In the genomic region with DNA sequence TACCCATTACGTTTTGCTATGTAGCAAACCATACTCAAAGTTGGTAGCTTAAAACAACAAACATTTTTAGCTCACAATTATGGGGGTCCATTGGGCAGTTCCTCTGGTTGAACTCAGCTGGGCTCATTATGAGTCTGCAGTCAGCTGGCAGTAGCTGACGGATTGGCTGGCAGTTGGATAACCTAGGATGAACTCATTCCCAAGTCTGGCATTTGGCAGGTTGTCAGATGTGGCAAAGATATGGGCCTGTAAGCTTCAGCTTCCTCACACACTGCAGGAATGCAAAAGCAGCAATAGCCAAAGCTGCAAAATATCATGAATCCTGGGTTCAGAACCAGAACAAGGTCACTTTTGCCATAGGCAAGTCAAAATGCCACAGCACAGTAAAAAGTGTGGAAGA, we compare ENCODE assay signal across 16 cellular contexts.
A peak's percentile ranks its signal among the peaks of the same experiment; 100 is the strongest.
DNase-seq lines count a peak whose midpoint lies in the region; ATAC-seq, FAIRE-seq and TF ChIP-seq lines count a peak whose summit lies in the region.
"Had no signal": no experiment of that assay in that cellular context is flagged by ENCODE, and none has a peak within 500 bp of the region (broad histone marks: within the 10 kb centered on the region; RNA-seq: fewer than 3 reads in every experiment).

No MANE protein-coding gene starts in this region.

- DNase-seq in AG08395 (ENCODE audit: low spot score) (peak; percentile 30), LHCN-M2 (ENCODE audit: low read depth) (peak; percentile 90), mesendoderm (peak; percentile 12), type B pancreatic cell (ENCODE audit: extremely low spot score, unreplicated experiment) (no peak), kidney (no peak)
- DNase-seq: ACHN, islet precursor cell, NCI-H187 treated with DMSO at 0.1 percent for 48 hours, T-helper 1 cell had no signal

- H3K4me1 Mint-ChIP-seq in brain (peaks cover 15% of the 10 kb centered on the region), type B pancreatic cell (ENCODE audit: unreplicated experiment) (peaks cover 6% of the 10 kb centered on the region)

- no peak overlapping the region for H3K23ac ChIP-seq in mesendoderm (ENCODE audit: low read length)

- no peaks in the 10 kb centered on the region for H3K9me3 Mint-ChIP-seq in brain
- no peaks in the 10 kb centered on the region for H3K9me3 Mint-ChIP-seq in type B pancreatic cell

- H3K4ac ChIP-seq in mesendoderm (ENCODE audit: low read depth, low read length), result no peak overlapping the region

- no peaks in the 10 kb centered on the region for H3K27me3 ChIP-seq in mesendoderm (ENCODE audit: insufficient read depth, low read length, poor library complexity)
- H3K27me3 ChIP-seq: suprapubic skin had no signal

- peak overlapping the region in 1 of 5 experiments; percentile 51 for H3K4me3 Mint-ChIP-seq in brain
- H3K4me3 Mint-ChIP-seq in type B pancreatic cell, result no peak overlapping the region

- H3K4me3 ChIP-seq in mesendoderm (ENCODE audit: low read length) (no peak overlapping the region), kidney (ENCODE audit: low read length in 2 of 2) (no peak overlapping the region)
- H3K4me3 ChIP-seq: suprapubic skin had no signal

- H4K5ac ChIP-seq in mesendoderm (ENCODE audit: low read length), result no peak overlapping the region

- H3K27me3 Mint-ChIP-seq in brain (no peaks in the 10 kb centered on the region), type B pancreatic cell (peaks cover 16% of the 10 kb centered on the region)

- no peaks in the 10 kb centered on the region for H3K79me2 ChIP-seq in mesendoderm (ENCODE audit: control insufficient read depth, insufficient read depth, low read length)

- H3K4me1 ChIP-seq in mesendoderm (ENCODE audit: control insufficient read depth, low read depth, low read length), result no peaks in the 10 kb centered on the region
- H3K4me1 ChIP-seq in kidney (ENCODE audit: control insufficient read depth in 1 of 2, insufficient read depth in 1 of 2, low read depth in 1 of 2, low read length in 2 of 2), result no peaks in the 10 kb centered on the region
- H3K4me1 ChIP-seq: suprapubic skin had no signal

- H3K27ac ChIP-seq in mesendoderm (ENCODE audit: low read depth, low read length) (no peak overlapping the region), kidney (ENCODE audit: low read depth in 2 of 2, low read length in 2 of 2) (no peak overlapping the region)
- H3K27ac ChIP-seq: KMS-11, suprapubic skin had no signal

- no peak for ATAC-seq in GM18861 (IDR thresholded peaks at IDR 0.05; ENCODE audit: unreplicated experiment)
- ATAC-seq in HG03442 (IDR thresholded peaks at IDR 0.05; ENCODE audit: unreplicated experiment), result no peak
- ATAC-seq: Panc1 had no signal

- intact Hi-C loops in kidney (cut with DNase I), result no loop called here

- H3K9me3 ChIP-seq in kidney (ENCODE audit: control insufficient read depth in 1 of 2, low read length in 2 of 2), result no peaks in the 10 kb centered on the region
- H3K9me3 ChIP-seq: suprapubic skin had no signal

- no peak overlapping the region for H3K4me2 ChIP-seq in mesendoderm (ENCODE audit: low read length)
- H3K4me2 ChIP-seq: KMS-11 had no signal

- H3K27ac Mint-ChIP-seq in brain (peak overlapping the region in 3 of 5 experiments; percentile 13 to 87 (median 71)), type B pancreatic cell (no peak overlapping the region)

- no peak overlapping the region for H2BK15ac ChIP-seq in mesendoderm (replicated peaks; ENCODE audit: low read depth)

- no peak overlapping the region for H2BK120ac ChIP-seq in mesendoderm (ENCODE audit: low read depth, low read length)

- no peaks in the 10 kb centered on the region for H3K36me3 ChIP-seq in mesendoderm (ENCODE audit: control insufficient read depth, insufficient read depth, low read length)
- H3K36me3 ChIP-seq in kidney (ENCODE audit: control insufficient read depth in 1 of 2, insufficient read depth in 2 of 2, low read length in 2 of 2), result no peaks in the 10 kb centered on the region
- H3K36me3 ChIP-seq: suprapubic skin had no signal

- no peaks in the 10 kb centered on the region for H3K79me1 ChIP-seq in mesendoderm (ENCODE audit: low read length)

- H3K36me3 Mint-ChIP-seq in brain, result no peaks in the 10 kb centered on the region
- H3K36me3 Mint-ChIP-seq in type B pancreatic cell, result no peaks in the 10 kb centered on the region

- H2AK5ac ChIP-seq in mesendoderm (ENCODE audit: low read length), result no peak overlapping the region

- no peak overlapping the region for H2BK5ac ChIP-seq in mesendoderm (ENCODE audit: low read length)

- no CpG with 5 or more reads among the region's 2 CpGs for WGBS in mesendoderm (ENCODE audit: extremely low coverage, insufficient coverage, low lambda C conversion rate)

- no peak overlapping the region for H3K56ac ChIP-seq in mesendoderm (ENCODE audit: low read length)

- H4K8ac ChIP-seq in mesendoderm (ENCODE audit: low read depth, low read length), result no peak overlapping the region

- no peak overlapping the region for H3K18ac ChIP-seq in mesendoderm (ENCODE audit: low read length)

- H3K9ac ChIP-seq in mesendoderm (ENCODE audit: low read length) (no peak overlapping the region), kidney (ENCODE audit: low read length in 2 of 2) (no peak overlapping the region)
- H3K9ac ChIP-seq: KMS-11 had no signal

- no peak for FAIRE-seq in kidney (lab: Jason Lieb, UNC)
- FAIRE-seq: GM19239 had no signal

- TF ChIP-seq CTCF in brain (conservative IDR thresholded peaks at IDR 0.05) (no peak), type B pancreatic cell (conservative IDR thresholded peaks at IDR 0.05) (no peak), kidney (IDR thresholded peaks at IDR 0.05; ENCODE audit: borderline replicate concordance, extremely low read depth, insufficient read depth) (no peak)

Comparison
In these comparisons a context has a peak if more than half of its experiments do, and no peak if none do; other contexts are left out.
1. DNase-seq: peak in AG08395 (single experiment), LHCN-M2 (single experiment) and mesendoderm (single experiment); none in type B pancreatic cell (single experiment) and kidney (single experiment).